In the genomic region with DNA sequence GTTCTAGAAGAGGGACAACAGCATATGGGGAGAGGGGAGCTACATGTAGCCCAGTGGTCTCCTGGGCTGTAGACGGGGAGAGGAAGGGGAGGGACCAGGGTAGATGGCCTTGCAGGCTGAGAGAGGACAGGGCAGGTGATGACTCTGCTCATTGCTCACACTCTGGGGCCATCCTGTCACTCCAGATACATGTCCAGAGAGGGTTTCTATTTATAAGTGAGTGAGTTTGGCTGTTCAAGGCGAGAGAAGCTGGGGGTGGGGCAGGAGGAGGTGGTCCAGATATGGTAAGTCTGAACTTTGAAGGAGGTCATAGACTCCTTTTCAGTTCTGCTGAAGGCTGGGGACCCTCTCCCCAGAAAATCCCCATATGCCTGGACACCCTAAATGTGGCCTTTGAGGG, we compare ENCODE assay signal across 36 cellular contexts. TPM values are rescaled to one million over a fixed set of nuclear protein-coding genes. Genes with fewer than 3 reads are reported as not detected.
"Had no signal": no experiment of that assay in that cellular context is flagged by ENCODE, and none has a peak within 500 bp of the region (broad histone marks: within the 10 kb centered on the region; RNA-seq: fewer than 3 reads in every experiment).

No MANE protein-coding gene starts in this region.

- H3K4me1 ChIP-seq: Peyer's patch had no signal

- H3K9me3 Mint-ChIP-seq: activated CD4-positive, alpha-beta memory T cell treated with anti-CD3 and anti-CD28 coated beads, Interleukin-2, amount 10 ng/mL, durations not matched to agents 7 days and 5 days; activated naive CD4-positive, alpha-beta T cell treated with anti-CD3 and anti-CD28 coated beads, Interleukin-2, amount 10 ng/mL, durations not matched to agents 7 days and 5 days; activated naive CD8-positive, alpha-beta T cell treated with anti-CD3 and anti-CD28 coated beads, Interleukin-2, amount 50 U/mL, for 24 hours; brain had no signal

- H3K27me3 ChIP-seq: Peyer's patch had no signal

- DNase-seq: activated CD4-positive, alpha-beta memory T cell treated with anti-CD3 and anti-CD28 coated beads, Interleukin-2, amount 10 ng/mL, durations not matched to agents 7 days and 5 days; activated CD4-positive, alpha-beta T cell treated with anti-CD3 and anti-CD28 coated beads for 1 hour; activated CD4-positive, alpha-beta T cell treated with anti-CD3 and anti-CD28 coated beads for 48 hours; activated CD4-positive, CD25-positive, alpha-beta regulatory T cell; activated CD8-positive, alpha-beta memory T cell treated with anti-CD3 and anti-CD28 coated beads for 24 hours; activated CD8-positive, alpha-beta memory T cell treated with anti-CD3 and anti-CD28 coated beads, Interleukin-2, amount 10 ng/mL, durations not matched to agents 7 days and 5 days; activated CD8-positive, alpha-beta memory T cell treated with anti-CD3 and anti-CD28 coated beads, Interleukin-2, amount 50 U/mL, for 48 hours; activated effector memory CD4-positive, alpha-beta T cell treated with Interleukin-2 at 50 U/mL for 16 hours; activated naive CD4-positive, alpha-beta T cell treated with anti-CD3 and anti-CD28 coated beads, Interleukin-2, amount 10 ng/mL, durations not matched to agents 7 days and 5 days; activated naive CD8-positive, alpha-beta T cell treated with anti-CD3 and anti-CD28 coated beads, Interleukin-2, amount 50 U/mL, for 24 hours; activated T-cell treated with anti-CD3 and anti-CD28 coated beads, Interleukin-2, amount 50 U/mL, for 48 hours; anterior cingulate cortex; Karpas-422; KBM-7; NCI-H1105; NCI-H1436; NCI-H1694; NCI-H1930; NCI-H2107; NCI-H2171; NCI-H510A; NCI-H526; NCI-H748 treated with DMSO at 0.1 percent for 48 hours; NK-92 treated with Interleukin-12 subunit alpha and Interleukin-12 subunit beta, amount 100 ng/mL, for 24 hours; PC-3; Peyer's patch; RPMI8226; SW 1271; T-helper 1 cell; T-helper 2 cell; T-helper 9 cell had no signal

- H3K27ac ChIP-seq: Peyer's patch, VCaP had no signal

- H3K9me3 ChIP-seq: Peyer's patch had no signal

- H3K27ac Mint-ChIP-seq: activated CD4-positive, alpha-beta memory T cell treated with anti-CD3 and anti-CD28 coated beads, Interleukin-2, amount 10 ng/mL, durations not matched to agents 7 days and 5 days; activated CD8-positive, alpha-beta memory T cell treated with anti-CD3 and anti-CD28 coated beads, Interleukin-2, amount 10 ng/mL, durations not matched to agents 7 days and 5 days; activated naive CD4-positive, alpha-beta T cell treated with anti-CD3 and anti-CD28 coated beads, Interleukin-2, amount 10 ng/mL, durations not matched to agents 7 days and 5 days; activated naive CD8-positive, alpha-beta T cell; activated naive CD8-positive, alpha-beta T cell treated with anti-CD3 and anti-CD28 coated beads, Interleukin-2, amount 50 U/mL, for 24 hours had no signal

- H3K4me1 Mint-ChIP-seq: activated CD4-positive, alpha-beta memory T cell treated with anti-CD3 and anti-CD28 coated beads, Interleukin-2, amount 10 ng/mL, durations not matched to agents 7 days and 5 days; activated CD8-positive, alpha-beta memory T cell treated with anti-CD3 and anti-CD28 coated beads, Interleukin-2, amount 10 ng/mL, durations not matched to agents 7 days and 5 days; activated naive CD4-positive, alpha-beta T cell treated with anti-CD3 and anti-CD28 coated beads, Interleukin-2, amount 10 ng/mL, durations not matched to agents 7 days and 5 days; activated naive CD8-positive, alpha-beta T cell treated with anti-CD3 and anti-CD28 coated beads, Interleukin-2, amount 50 U/mL, for 24 hours had no signal

- H3K36me3 Mint-ChIP-seq: activated CD8-positive, alpha-beta memory T cell treated with anti-CD3 and anti-CD28 coated beads, Interleukin-2, amount 10 ng/mL, durations not matched to agents 7 days and 5 days; activated naive CD4-positive, alpha-beta T cell treated with anti-CD3 and anti-CD28 coated beads, Interleukin-2, amount 10 ng/mL, durations not matched to agents 7 days and 5 days; activated naive CD8-positive, alpha-beta T cell had no signal

- H3K36me3 ChIP-seq: Peyer's patch had no signal

- H3K4me3 ChIP-seq: Peyer's patch had no signal

- H3K4me3 Mint-ChIP-seq: activated CD4-positive, alpha-beta memory T cell treated with anti-CD3 and anti-CD28 coated beads, Interleukin-2, amount 10 ng/mL, durations not matched to agents 7 days and 5 days; activated CD8-positive, alpha-beta memory T cell treated with anti-CD3 and anti-CD28 coated beads, Interleukin-2, amount 10 ng/mL, durations not matched to agents 7 days and 5 days; activated naive CD4-positive, alpha-beta T cell treated with anti-CD3 and anti-CD28 coated beads, Interleukin-2, amount 10 ng/mL, durations not matched to agents 7 days and 5 days; activated naive CD8-positive, alpha-beta T cell; activated naive CD8-positive, alpha-beta T cell treated with anti-CD3 and anti-CD28 coated beads, Interleukin-2, amount 50 U/mL, for 24 hours; brain had no signal

- ATAC-seq: activated CD8-positive, alpha-beta memory T cell treated with anti-CD3 and anti-CD28 coated beads, Interleukin-2, amount 10 ng/mL, durations not matched to agents 7 days and 5 days; activated naive CD8-positive, alpha-beta T cell treated with anti-CD3 and anti-CD28 coated beads, Interleukin-2, amount 50 U/mL, for 24 hours; PC-3 had no signal

- FAIRE-seq: bronchial epithelial cell had no signal

RNA-seq across cellular contexts. Expression of gene CACNA1G, which starts 22.2 kb away (rescaled TPM):
- total RNA-seq: activated CD4-positive, alpha-beta memory T cell treated with anti-CD3 and anti-CD28 coated beads, Interleukin-2, amount 10 ng/mL, durations not matched to agents 7 days and 5 days; activated CD8-positive, alpha-beta memory T cell treated with anti-CD3 and anti-CD28 coated beads, Interleukin-2, amount 10 ng/mL, durations not matched to agents 7 days and 5 days; bronchial epithelial cell; MCF 10A; Peyer's patch had no signal

RNA-seq across cellular contexts. Expression of gene EPN3, which starts 50.2 kb away (rescaled TPM):
- total RNA-seq: activated CD4-positive, alpha-beta memory T cell treated with anti-CD3 and anti-CD28 coated beads, Interleukin-2, amount 10 ng/mL, durations not matched to agents 7 days and 5 days; activated CD8-positive, alpha-beta memory T cell treated with anti-CD3 and anti-CD28 coated beads, Interleukin-2, amount 10 ng/mL, durations not matched to agents 7 days and 5 days had no signal

RNA-seq across cellular contexts. Expression of gene ABCC3, which starts 51.9 kb away (rescaled TPM):
- total RNA-seq: activated CD8-positive, alpha-beta memory T cell treated with anti-CD3 and anti-CD28 coated beads, Interleukin-2, amount 10 ng/mL, durations not matched to agents 7 days and 5 days had no signal
